In the genomic region with DNA sequence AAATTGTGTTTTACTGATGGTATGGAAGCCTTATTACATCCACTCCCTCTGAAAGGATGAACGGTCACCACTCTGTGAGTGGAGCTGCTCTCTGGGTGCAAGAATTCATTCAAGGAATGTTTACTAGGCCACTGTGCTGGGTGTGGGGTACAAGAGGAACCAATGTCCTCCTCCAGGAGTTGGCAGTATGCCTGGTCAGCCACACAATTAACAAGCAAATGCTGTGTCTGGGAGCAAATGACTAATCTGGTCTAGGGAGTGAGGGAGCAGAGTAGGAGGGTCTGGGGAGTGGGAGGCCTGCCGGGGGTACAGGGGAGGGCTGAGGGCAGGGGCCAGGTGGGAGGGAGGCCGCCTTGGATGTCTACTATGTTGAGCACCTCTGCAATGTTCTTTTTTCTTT, we compare ENCODE assay signal across 2 cellular contexts.
TF ChIP-seq lines count a peak whose summit lies in the region.

No MANE protein-coding gene starts in this region.

TF ChIP-seq in IMR-90, 13 proteins besides CTCF, POLR2A, EP300 and RAD21:
- TF ChIP-seq, protein P1, sequence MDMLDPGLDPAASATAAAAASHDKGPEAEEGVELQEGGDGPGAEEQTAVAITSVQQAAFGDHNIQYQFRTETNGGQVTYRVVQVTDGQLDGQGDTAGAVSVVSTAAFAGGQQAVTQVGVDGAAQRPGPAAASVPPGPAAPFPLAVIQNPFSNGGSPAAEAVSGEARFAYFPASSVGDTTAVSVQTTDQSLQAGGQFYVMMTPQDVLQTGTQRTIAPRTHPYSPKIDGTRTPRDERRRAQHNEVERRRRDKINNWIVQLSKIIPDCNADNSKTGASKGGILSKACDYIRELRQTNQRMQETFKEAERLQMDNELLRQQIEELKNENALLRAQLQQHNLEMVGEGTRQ (IDR thresholded peaks at IDR 0.05; ENCODE audit: low read depth, low read length) = no peak
- no peak for TF ChIP-seq CHD1 (IDR thresholded peaks at IDR 0.05; ENCODE audit: low read depth, low read length)
- no peak for TF ChIP-seq MAZ (IDR thresholded peaks at IDR 0.05; ENCODE audit: borderline replicate concordance, low read depth, low read length)
- TF ChIP-seq NFE2L2 (IDR thresholded peaks at IDR 0.05; ENCODE audit: low read depth, low read length) = no peak
- no peak for TF ChIP-seq BHLHE40 (IDR thresholded peaks at IDR 0.05; ENCODE audit: low read depth, low read length)
- no peak for TF ChIP-seq CEBPB (IDR thresholded peaks at IDR 0.05; ENCODE audit: low read depth, low read length)

TF ChIP-seq in HepG2, 621 proteins besides CTCF, POLR2A, EP300 and RAD21:
- TF ChIP-seq GABPB1 (CRISPR knock-in tag; IDR thresholded peaks at IDR 0.05) (no peak), SNAI1 (CRISPR knock-in tag; IDR thresholded peaks at IDR 0.05; ENCODE audit: borderline replicate concordance) (no peak), ASH2L (IDR thresholded peaks at IDR 0.05; ENCODE audit: insufficient read length, low read depth, low read length) (no peak), RELA (CRISPR knock-in tag; IDR thresholded peaks at IDR 0.05) (no peak), PHF20 (CRISPR knock-in tag; IDR thresholded peaks at IDR 0.05) (no peak), SRSF9 (IDR thresholded peaks at IDR 0.05; ENCODE audit: borderline replicate concordance, insufficient read depth, low read depth, low read length, poor library complexity, severe bottlenecking) (no peak)
